ENCODE assay signal across 12 cellular contexts in genomic region chr1:9183898-9184297, GRCh38. TPM values are rescaled to one million over a fixed set of nuclear protein-coding genes. Genes with fewer than 3 reads are reported as not detected.
DNase-seq lines count a peak whose midpoint lies in the region; ATAC-seq, FAIRE-seq and TF ChIP-seq lines count a peak whose summit lies in the region.
"Had no signal": no experiment of that assay in that cellular context is flagged by ENCODE, and none has a peak within 500 bp of the region (broad histone marks: within the 10 kb centered on the region; RNA-seq: fewer than 3 reads in every experiment).

No MANE protein-coding gene starts in this region.

- WGBS in GM23248 (ENCODE audit: low coverage in 1 of 2, low lambda C conversion rate in 2 of 2, missing lambda C conversion rate in 2 of 2), 2 experiments: 57 to 62% methylated on average over 3 to 4 of the region's 4 CpGs
- WGBS in mesenchymal stem cell: 75% methylated on average over 4 of the region's 4 CpGs

- peak overlapping the region in 1 of 2 experiments; percentile 62 for H3K14ac ChIP-seq in mesenchymal stem cell (ENCODE audit: low read length in 2 of 2)

- H2BK15ac ChIP-seq in mesenchymal stem cell (ENCODE audit: low read depth, poor library complexity, severe bottlenecking): no peak overlapping the region

- H3K79me1 ChIP-seq in mesenchymal stem cell (replicated peaks; ENCODE audit: low read length, poor library complexity, severe bottlenecking): peaks cover 17% of the 10 kb centered on the region

- FAIRE-seq in bronchial epithelial cell (lab: Jason Lieb, UNC) (peak; percentile 28), frontal cortex (lab: Jason Lieb, UNC) (no peak)
- FAIRE-seq: endometrium had no signal

- POLR2A ChIA-PET in AG04450 (lab: Yijun Ruan, JAX): no interaction called here

- H3K79me2 ChIP-seq in GM23248 (ENCODE audit: insufficient read depth): peaks cover 47% of the 10 kb centered on the region

- H4K20me1 ChIP-seq in GM23248 (ENCODE audit: insufficient read depth): peaks cover 4% of the 10 kb centered on the region; the same call in 1 of the 2 replicates

- H3K9me3 ChIP-seq in AG04450 (ENCODE audit: control insufficient read depth, insufficient read depth, low read length) (no peaks in the 10 kb centered on the region; the same call in 1 of the 2 replicates), GM23248 (ENCODE audit: low read depth) (no peaks in the 10 kb centered on the region), mesenchymal stem cell (ENCODE audit: control insufficient read depth, low read length) (no peaks in the 10 kb centered on the region)
- H3K9me3 ChIP-seq: Caco-2 had no signal

- H3K27me3 ChIP-seq in AG04450 (ENCODE audit: control insufficient read depth, insufficient read depth, low read length) (no peaks in the 10 kb centered on the region), GM23248 (replicated peaks; ENCODE audit: insufficient read depth) (no peaks in the 10 kb centered on the region), bronchial epithelial cell (ENCODE audit: control insufficient read depth, insufficient read depth, low read length) (no peaks in the 10 kb centered on the region), mesenchymal stem cell (ENCODE audit: control insufficient read depth in 1 of 2, insufficient read depth in 1 of 2, low read length in 2 of 2) (no peaks in the 10 kb centered on the region)

- in situ Hi-C loops in GM23248 (cut with MboI): no loop called here

- no peaks in the 10 kb centered on the region for H3K9me2 ChIP-seq in GM23248 (ENCODE audit: insufficient read depth)

- no peak overlapping the region for H4K8ac ChIP-seq in mesenchymal stem cell (ENCODE audit: low read length)

- no peak overlapping the region for H3K27ac ChIP-seq in AG04450 (ENCODE audit: low read depth, low read length)
- H3K27ac ChIP-seq in GM23248: no peak overlapping the region
- no peak overlapping the region for H3K27ac ChIP-seq in mesenchymal stem cell (ENCODE audit: low read length, poor library complexity, severe bottlenecking)

- no peak overlapping the region for H2BK120ac ChIP-seq in mesenchymal stem cell (ENCODE audit: low read depth, low read length)

- H2AFZ ChIP-seq in GM23248 (no peak overlapping the region), mesenchymal stem cell (ENCODE audit: low read depth, low read length) (no peak overlapping the region)

- TF ChIP-seq CTCF in AG04450 (IDR thresholded peaks at IDR 0.05; ENCODE audit: low read depth, low read length) (no peak), bronchial epithelial cell (IDR thresholded peaks at IDR 0.05; ENCODE audit: insufficient read depth, low read length, severe bottlenecking) (no peak)

- no peak overlapping the region for H3K23ac ChIP-seq in mesenchymal stem cell (ENCODE audit: low read length in 2 of 2)

- no peak overlapping the region for H2BK5ac ChIP-seq in mesenchymal stem cell (ENCODE audit: low read depth, low read length, poor library complexity, severe bottlenecking)

- DNase-seq in AG04450 (ENCODE audit: low read depth, low spot score) (no peak), GM23248 (peak; percentile 43), bronchial epithelial cell (ENCODE audit: low read depth) (no peak), mesenchymal stem cell (peak; percentile 44), frontal cortex (ENCODE audit: low spot score in 2 of 2) (no peak), GDM1 (lab: John Stamatoyannopoulos, UW) (no peak)
- DNase-seq in activated CD4-positive, alpha-beta T cell treated with anti-CD3 and anti-CD28 coated beads, Interleukin-2, amount 50 U/mL, for 48 hours: no peak
- DNase-seq: activated CD4-positive, alpha-beta T cell treated with anti-CD3 and anti-CD28 coated beads for 1 hour; Caco-2; KG1 had no signal

- no peak overlapping the region for H4K91ac ChIP-seq in mesenchymal stem cell (ENCODE audit: low read length)

- H2BK12ac ChIP-seq in mesenchymal stem cell (ENCODE audit: low read length in 2 of 2): no peak overlapping the region

- no peak overlapping the region for H2AK5ac ChIP-seq in mesenchymal stem cell (ENCODE audit: low read length, severe bottlenecking)

- no peaks in the 10 kb centered on the region for H3F3A ChIP-seq in GM23248 (ENCODE audit: insufficient read depth)

- H3K4me3 ChIP-seq in AG04450 (ENCODE audit: low read depth, low read length): peak overlapping the region; percentile 84
- H3K4me3 ChIP-seq in GM23248: peak overlapping the region; percentile 99
- no peak overlapping the region for H3K4me3 ChIP-seq in bronchial epithelial cell (ENCODE audit: low read depth, low read length)
- peak overlapping the region; percentile 84 to 87 for H3K4me3 ChIP-seq in mesenchymal stem cell (ENCODE audit: insufficient read depth in 1 of 2, low read depth in 1 of 2, low read length in 2 of 2)

- peaks cover 15% of the 10 kb centered on the region; the same call in 1 of the 2 replicates for H3K4me1 ChIP-seq in GM23248 (ENCODE audit: insufficient read depth)
- peaks cover 31% of the 10 kb centered on the region for H3K4me1 ChIP-seq in mesenchymal stem cell (ENCODE audit: control insufficient read depth, insufficient read depth, low read depth, low read length)

- no peaks in the 10 kb centered on the region for H3K36me3 ChIP-seq in GM23248 (ENCODE audit: low read depth)
- peaks cover 4% of the 10 kb centered on the region for H3K36me3 ChIP-seq in bronchial epithelial cell (ENCODE audit: control insufficient read depth, insufficient read depth, low read length)
- peaks cover 15 to 45% of the 10 kb centered on the region in 2 experiments for H3K36me3 ChIP-seq in mesenchymal stem cell (ENCODE audit: control insufficient read depth in 1 of 2, insufficient read depth in 2 of 2, low read depth in 1 of 2, low read length in 2 of 2)

- H3K4me2 ChIP-seq in GM23248 (ENCODE audit: unreplicated experiment) (peak overlapping the region; percentile 99), mesenchymal stem cell (ENCODE audit: low read length, poor library complexity, severe bottlenecking) (peak overlapping the region; percentile 60)

- H3K18ac ChIP-seq in mesenchymal stem cell (ENCODE audit: low read depth in 1 of 2, low read length in 2 of 2): peak overlapping the region in 1 of 2 experiments; percentile 69

- CTCF ChIA-PET in AG04450 (lab: Charles Lee): no interaction called here

- H3K9ac ChIP-seq in GM23248 (peak overlapping the region; percentile 93; the same call in 1 of the 2 replicates), mesenchymal stem cell (ENCODE audit: low read length) (peak overlapping the region; percentile 99)

- no peak overlapping the region for H3K4ac ChIP-seq in mesenchymal stem cell (ENCODE audit: low read depth in 1 of 2, low read length in 2 of 2)

- no peak for ATAC-seq in activated CD4-positive, CD25-positive, alpha-beta regulatory T cell treated with anti-CD3 and anti-CD28 coated beads, Interleukin-2, amount 50 U/mL, for 24 hours

RNA-seq across cellular contexts. Expression of gene H6PD, which starts 50.7 kb away (rescaled TPM):
- polyA plus RNA-seq in AG04450 (2011; rRNA removed): 18.3 and 22.9 TPM in 2 replicates
- polyA minus RNA-seq in AG04450 (2011; rRNA and poly(A)+ RNA removed): 23.6 and 26.7 TPM in 2 replicates
- 29.6 and 31.4 TPM in 2 replicates for total RNA-seq in GM23248 (2014; rRNA removed; shearing (Covaris generic))
- 14.5 and 16.1 TPM in 2 replicates for polyA plus RNA-seq in GM23248 (2016; fragmentation: Nextera tagmentation; extraction: Ambion mirVana)
- 5.5 and 9.9 TPM in 2 replicates for total RNA-seq in bronchial epithelial cell
- 30.1 TPM for polyA plus RNA-seq in mesenchymal stem cell (2013, experiment 1 of 2)
- polyA plus RNA-seq in mesenchymal stem cell (2013, experiment 2 of 2): 29.4 TPM
- total RNA-seq in frontal cortex: 5.3 TPM

RNA-seq across cellular contexts. Expression of gene GPR157, which starts 55.0 kb away (rescaled TPM):
- polyA plus RNA-seq in AG04450 (2011; rRNA removed) (1.1 TPM in 2 replicates), GM23248 (2016; fragmentation: Nextera tagmentation; extraction: Ambion mirVana) (2.6 and 2.7 TPM in 2 replicates)
- polyA minus RNA-seq in AG04450 (2011; rRNA and poly(A)+ RNA removed): 2.7 and 4.0 TPM in 2 replicates
- 1.7 and 3.3 TPM in 2 replicates for total RNA-seq in GM23248 (2014; rRNA removed; shearing (Covaris generic))
- total RNA-seq in bronchial epithelial cell (44.0 and 69.6 TPM in 2 replicates), frontal cortex (0.41 TPM)
- polyA plus RNA-seq in mesenchymal stem cell (2013, experiment 1 of 2): 2.7 TPM
- polyA plus RNA-seq in mesenchymal stem cell (2013, experiment 2 of 2): 2.9 TPM

Comparison
In these comparisons a context has a peak if more than half of its experiments do, and no peak if none do; other contexts are left out.
1. DNase-seq: peak in GM23248 (single experiment) and mesenchymal stem cell (single experiment); none in AG04450 (single experiment), bronchial epithelial cell (single experiment), frontal cortex (0 of 2), GDM1 (single experiment) and activated CD4-positive, alpha-beta T cell treated with anti-CD3 and anti-CD28 coated beads, Interleukin-2, amount 50 U/mL, for 48 hours (0 of 2).
2. RNA of gene GPR157, which starts 55.0 kb away (total RNA-seq): 44.0 to 69.6 TPM in bronchial epithelial cell; 1.7 to 3.3 TPM in GM23248 and 0.41 TPM in frontal cortex (single experiment); every median in the first group is over 10 times any median in the second.